Comparison of ENCODE assay signal across 1 cellular context in the genomic region with DNA sequence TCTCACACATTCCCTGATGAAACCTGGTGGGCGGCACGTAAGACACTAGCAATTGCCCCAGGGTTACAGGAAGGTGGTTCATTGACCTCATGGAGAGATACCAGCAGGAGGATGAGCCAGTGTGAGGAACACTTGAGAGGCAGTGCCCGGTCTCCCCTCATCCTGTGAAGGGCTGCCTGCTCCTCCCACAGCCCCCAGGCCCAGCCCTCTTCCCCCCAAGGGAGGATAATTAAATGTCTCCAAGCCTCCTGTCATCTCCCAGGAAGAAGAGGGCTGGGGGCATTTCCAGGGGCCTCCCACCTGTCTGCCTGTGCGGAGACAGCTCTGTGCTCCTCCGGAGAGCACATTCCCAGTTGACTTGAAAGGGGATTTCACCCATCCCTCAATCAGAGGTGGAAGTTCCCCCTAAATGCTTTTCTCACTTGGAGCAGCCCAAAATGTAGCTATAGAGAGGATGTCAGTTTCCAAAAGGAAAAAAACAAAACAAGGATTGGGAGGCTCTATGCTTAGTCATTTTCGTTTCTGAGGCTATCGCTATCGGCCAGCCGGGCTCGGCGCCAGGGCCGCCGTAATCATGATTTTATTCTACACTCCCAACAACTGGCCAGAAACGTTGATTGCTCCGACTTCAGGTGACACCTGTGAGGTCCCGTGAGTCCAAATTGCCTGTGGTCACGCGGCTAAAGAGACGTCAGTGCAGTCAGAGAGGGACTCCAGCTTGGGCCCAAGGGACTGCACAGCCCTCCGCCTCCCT.
TF ChIP-seq lines count a peak whose summit lies in the region.

No MANE protein-coding gene starts in this region.

TF ChIP-seq in GM23338, 12 proteins besides CTCF, POLR2A, EP300 and RAD21 (continued from another document):
- TF ChIP-seq, protein P1, sequence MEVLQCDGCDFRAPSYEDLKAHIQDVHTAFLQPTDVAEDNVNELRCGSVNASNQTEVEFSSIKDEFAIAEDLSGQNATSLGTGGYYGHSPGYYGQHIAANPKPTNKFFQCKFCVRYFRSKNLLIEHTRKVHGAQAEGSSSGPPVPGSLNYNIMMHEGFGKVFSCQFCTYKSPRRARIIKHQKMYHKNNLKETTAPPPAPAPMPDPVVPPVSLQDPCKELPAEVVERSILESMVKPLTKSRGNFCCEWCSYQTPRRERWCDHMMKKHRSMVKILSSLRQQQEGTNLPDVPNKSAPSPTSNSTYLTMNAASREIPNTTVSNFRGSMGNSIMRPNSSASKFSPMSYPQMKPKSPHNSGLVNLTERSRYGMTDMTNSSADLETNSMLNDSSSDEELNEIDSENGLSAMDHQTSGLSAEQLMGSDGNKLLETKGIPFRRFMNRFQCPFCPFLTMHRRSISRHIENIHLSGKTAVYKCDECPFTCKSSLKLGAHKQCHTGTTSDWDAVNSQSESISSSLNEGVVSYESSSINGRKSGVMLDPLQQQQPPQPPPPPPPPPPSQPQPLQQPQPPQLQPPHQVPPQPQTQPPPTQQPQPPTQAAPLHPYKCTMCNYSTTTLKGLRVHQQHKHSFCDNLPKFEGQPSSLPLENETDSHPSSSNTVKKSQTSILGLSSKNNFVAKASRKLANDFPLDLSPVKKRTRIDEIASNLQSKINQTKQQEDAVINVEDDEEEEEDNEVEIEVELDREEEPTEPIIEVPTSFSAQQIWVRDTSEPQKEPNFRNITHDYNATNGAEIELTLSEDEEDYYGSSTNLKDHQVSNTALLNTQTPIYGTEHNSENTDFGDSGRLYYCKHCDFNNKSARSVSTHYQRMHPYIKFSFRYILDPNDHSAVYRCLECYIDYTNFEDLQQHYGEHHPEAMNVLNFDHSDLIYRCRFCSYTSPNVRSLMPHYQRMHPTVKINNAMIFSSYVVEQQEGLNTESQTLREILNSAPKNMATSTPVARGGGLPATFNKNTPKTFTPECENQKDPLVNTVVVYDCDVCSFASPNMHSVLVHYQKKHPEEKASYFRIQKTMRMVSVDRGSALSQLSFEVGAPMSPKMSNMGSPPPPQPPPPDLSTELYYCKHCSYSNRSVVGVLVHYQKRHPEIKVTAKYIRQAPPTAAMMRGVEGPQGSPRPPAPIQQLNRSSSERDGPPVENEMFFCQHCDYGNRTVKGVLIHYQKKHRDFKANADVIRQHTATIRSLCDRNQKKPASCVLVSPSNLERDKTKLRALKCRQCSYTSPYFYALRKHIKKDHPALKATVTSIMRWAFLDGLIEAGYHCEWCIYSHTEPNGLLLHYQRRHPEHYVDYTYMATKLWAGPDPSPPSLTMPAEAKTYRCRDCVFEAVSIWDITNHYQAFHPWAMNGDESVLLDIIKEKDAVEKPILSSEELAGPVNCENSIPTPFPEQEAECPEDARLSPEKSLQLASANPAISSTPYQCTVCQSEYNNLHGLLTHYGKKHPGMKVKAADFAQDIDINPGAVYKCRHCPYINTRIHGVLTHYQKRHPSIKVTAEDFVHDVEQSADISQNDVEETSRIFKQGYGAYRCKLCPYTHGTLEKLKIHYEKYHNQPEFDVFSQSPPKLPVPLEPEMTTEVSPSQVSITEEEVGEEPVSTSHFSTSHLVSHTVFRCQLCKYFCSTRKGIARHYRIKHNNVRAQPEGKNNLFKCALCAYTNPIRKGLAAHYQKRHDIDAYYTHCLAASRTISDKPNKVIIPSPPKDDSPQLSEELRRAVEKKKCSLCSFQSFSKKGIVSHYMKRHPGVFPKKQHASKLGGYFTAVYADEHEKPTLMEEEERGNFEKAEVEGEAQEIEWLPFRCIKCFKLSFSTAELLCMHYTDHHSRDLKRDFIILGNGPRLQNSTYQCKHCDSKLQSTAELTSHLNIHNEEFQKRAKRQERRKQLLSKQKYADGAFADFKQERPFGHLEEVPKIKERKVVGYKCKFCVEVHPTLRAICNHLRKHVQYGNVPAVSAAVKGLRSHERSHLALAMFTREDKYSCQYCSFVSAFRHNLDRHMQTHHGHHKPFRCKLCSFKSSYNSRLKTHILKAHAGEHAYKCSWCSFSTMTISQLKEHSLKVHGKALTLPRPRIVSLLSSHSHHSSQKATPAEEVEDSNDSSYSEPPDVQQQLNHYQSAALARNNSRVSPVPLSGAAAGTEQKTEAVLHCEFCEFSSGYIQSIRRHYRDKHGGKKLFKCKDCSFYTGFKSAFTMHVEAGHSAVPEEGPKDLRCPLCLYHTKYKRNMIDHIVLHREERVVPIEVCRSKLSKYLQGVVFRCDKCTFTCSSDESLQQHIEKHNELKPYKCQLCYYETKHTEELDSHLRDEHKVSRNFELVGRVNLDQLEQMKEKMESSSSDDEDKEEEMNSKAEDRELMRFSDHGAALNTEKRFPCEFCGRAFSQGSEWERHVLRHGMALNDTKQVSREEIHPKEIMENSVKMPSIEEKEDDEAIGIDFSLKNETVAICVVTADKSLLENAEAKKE (CRISPR knock-in tag; IDR thresholded peaks at IDR 0.05), result no peak
- TF ChIP-seq ZNF114 (CRISPR knock-in tag; IDR thresholded peaks at IDR 0.05), result no peak
- TF ChIP-seq EZH2 (IDR thresholded peaks at IDR 0.05; ENCODE audit: low read depth, unreplicated experiment), result no peak
- TF ChIP-seq, protein P2, sequence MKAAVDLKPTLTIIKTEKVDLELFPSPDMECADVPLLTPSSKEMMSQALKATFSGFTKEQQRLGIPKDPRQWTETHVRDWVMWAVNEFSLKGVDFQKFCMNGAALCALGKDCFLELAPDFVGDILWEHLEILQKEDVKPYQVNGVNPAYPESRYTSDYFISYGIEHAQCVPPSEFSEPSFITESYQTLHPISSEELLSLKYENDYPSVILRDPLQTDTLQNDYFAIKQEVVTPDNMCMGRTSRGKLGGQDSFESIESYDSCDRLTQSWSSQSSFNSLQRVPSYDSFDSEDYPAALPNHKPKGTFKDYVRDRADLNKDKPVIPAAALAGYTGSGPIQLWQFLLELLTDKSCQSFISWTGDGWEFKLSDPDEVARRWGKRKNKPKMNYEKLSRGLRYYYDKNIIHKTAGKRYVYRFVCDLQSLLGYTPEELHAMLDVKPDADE (IDR thresholded peaks at IDR 0.05), result no peak
- no peak for TF ChIP-seq CREB1 (CRISPR knock-in tag; IDR thresholded peaks at IDR 0.05; ENCODE audit: low read depth)
- TF ChIP-seq ZNF331 (CRISPR knock-in tag; IDR thresholded peaks at IDR 0.05; ENCODE audit: low read depth), result no peak
- no peak for TF ChIP-seq EZH2phosphoT487 (IDR thresholded peaks at IDR 0.05; ENCODE audit: unreplicated experiment)
- TF ChIP-seq JUNB (IDR thresholded peaks at IDR 0.05; ENCODE audit: unreplicated experiment), result no peak
- TF ChIP-seq STAT1 (IDR thresholded peaks at IDR 0.05; ENCODE audit: unreplicated experiment), result no peak
- TF ChIP-seq NANOG (IDR thresholded peaks at IDR 0.05; ENCODE audit: borderline replicate concordance), result no peak
TF ChIP-seq in GM23338: peak in this region for 0.
